Comparison of ENCODE assay signal across 10 cellular contexts in the genomic region with DNA sequence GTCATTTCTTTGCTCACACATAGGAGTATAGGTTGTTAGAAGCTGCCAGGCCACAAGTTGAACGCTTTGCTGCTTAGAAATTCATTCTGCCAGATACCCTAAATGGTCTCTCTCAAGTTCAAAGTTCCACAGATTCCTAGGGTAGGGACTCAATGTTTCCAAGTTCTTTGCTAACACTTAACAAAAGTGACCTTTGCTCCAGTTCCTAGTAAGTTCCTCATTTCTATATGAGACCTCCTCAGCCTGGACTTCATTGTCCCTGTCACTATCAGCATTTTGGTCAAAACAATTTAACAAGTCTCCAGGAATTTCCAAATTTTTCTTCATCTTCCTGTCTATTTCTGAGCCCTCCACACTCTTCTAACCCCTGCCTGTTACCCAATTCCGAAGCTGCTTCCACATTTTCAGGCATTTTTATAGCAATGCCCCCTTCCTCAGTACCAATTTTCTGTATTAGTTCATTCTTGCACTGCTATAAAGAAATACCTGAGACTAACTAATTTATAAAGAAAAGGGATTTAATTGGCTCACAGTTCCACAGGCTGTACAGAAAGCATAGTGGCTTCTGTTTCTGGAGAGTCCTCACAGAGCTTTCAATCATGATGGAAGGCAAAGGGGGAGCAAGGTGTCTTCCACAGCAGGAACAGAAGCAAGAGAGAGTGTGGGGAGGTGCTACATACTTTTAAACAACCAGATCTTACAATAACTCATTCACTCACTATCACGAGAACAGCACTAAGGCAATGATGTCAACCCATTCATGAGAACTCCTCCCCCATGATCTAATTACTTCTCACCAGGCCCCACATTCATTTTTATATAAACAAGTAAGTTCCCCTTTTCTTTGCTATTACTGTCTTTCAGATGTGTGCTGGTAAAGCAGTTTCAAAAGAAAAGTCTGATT. TPM values are rescaled to one million over a fixed set of nuclear protein-coding genes. Genes with fewer than 3 reads are reported as not detected.
DNase-seq lines count a peak whose midpoint lies in the region; FAIRE-seq and TF ChIP-seq lines count a peak whose summit lies in the region.
"Had no signal": no experiment of that assay in that cellular context is flagged by ENCODE, and none has a peak within 500 bp of the region (broad histone marks: within the 10 kb centered on the region; RNA-seq: fewer than 3 reads in every experiment).

No MANE protein-coding gene starts in this region.

- peak overlapping the region; percentile 49 for H3K27ac ChIP-seq in OCI-LY7 (ENCODE audit: low read depth, low read length, poor library complexity, severe bottlenecking)
- no peak overlapping the region for H3K27ac ChIP-seq in fibroblast of lung (ENCODE audit: insufficient read depth, low read length)
- no peak overlapping the region for H3K27ac ChIP-seq in small intestine (ENCODE audit: low read depth in 1 of 2, low read length in 1 of 2)
- H3K27ac ChIP-seq: HL-60 had no signal

- peaks cover 15% of the 10 kb centered on the region for H3K36me3 ChIP-seq in OCI-LY7 (ENCODE audit: insufficient read depth, low read length)
- no peaks in the 10 kb centered on the region for H3K36me3 ChIP-seq in fibroblast of lung (ENCODE audit: control insufficient read depth, insufficient read depth, low read length)
- H3K36me3 ChIP-seq in small intestine (ENCODE audit: control insufficient read depth in 2 of 2, insufficient read depth in 2 of 2, low read length in 2 of 2) = no peaks in the 10 kb centered on the region

- intact Hi-C loops in OCI-LY7 (cut with micrococcal nuclease; ENCODE audit: unreplicated experiment) = no loop called here

- H3K4me1 ChIP-seq in OCI-LY7 (ENCODE audit: insufficient read depth, low read length, poor library complexity, severe bottlenecking) (peaks cover 19% of the 10 kb centered on the region), fibroblast of lung (ENCODE audit: control insufficient read depth, extremely low read depth, insufficient read depth, low read length) (no peaks in the 10 kb centered on the region), small intestine (ENCODE audit: control insufficient read depth in 2 of 2, insufficient read depth in 1 of 2, low read depth in 1 of 2, low read length in 1 of 2) (peaks cover 0 to 2% of the 10 kb centered on the region in 2 donors)

- H3K4me3 ChIP-seq in OCI-LY7 (ENCODE audit: low read depth, low read length, poor library complexity, severe bottlenecking) (peak overlapping the region; percentile 51), fibroblast of lung (replicated peaks in 1 of 4; ENCODE audit: control extremely low read depth in 1 of 4, insufficient read depth in 1 of 4, low read depth in 3 of 4, low read length in 4 of 4) (no peak overlapping the region), small intestine (ENCODE audit: low read depth in 1 of 2, low read length in 2 of 2) (no peak overlapping the region)

- no peak overlapping the region for H3K9ac ChIP-seq in fibroblast of lung (ENCODE audit: insufficient read depth, low read length)

- no peaks in the 10 kb centered on the region for H3K79me2 ChIP-seq in OCI-LY7 (ENCODE audit: insufficient read depth, low read depth, low read length)
- no peaks in the 10 kb centered on the region for H3K79me2 ChIP-seq in fibroblast of lung (ENCODE audit: control insufficient read depth, insufficient read depth, low read length)

- no peak for DNase-seq in GM19239 (ENCODE audit: insufficient read length, low spot score)
- DNase-seq in OCI-LY7 (ENCODE audit: low spot score) = peak; percentile 65
- peak; percentile 30 to 35 for DNase-seq in fibroblast of lung (ENCODE audit: low read depth in 2 of 2)
- peak; percentile 19 for DNase-seq in small intestine
- DNase-seq in NCI-H1105 treated with DMSO at 0.1 percent for 48 hours (lab: John Stamatoyannopoulos, UW) = no peak
- no peak for DNase-seq in amniotic stem cell (lab: John Stamatoyannopoulos, UW)
- no peak for DNase-seq in LoVo (ENCODE audit: low spot score)
- no peak for DNase-seq in nucleus accumbens (lab: John Stamatoyannopoulos, UW)
- DNase-seq: NCI-H524 had no signal

- H3K9me3 ChIP-seq in OCI-LY7 (ENCODE audit: low read length) = peaks cover 16% of the 10 kb centered on the region
- no peaks in the 10 kb centered on the region for H3K9me3 ChIP-seq in fibroblast of lung (ENCODE audit: control insufficient read depth, insufficient read depth, low read depth, low read length)
- no peaks in the 10 kb centered on the region for H3K9me3 ChIP-seq in small intestine (ENCODE audit: control insufficient read depth, low read depth)

- H4K20me1 ChIP-seq in OCI-LY7 (ENCODE audit: insufficient read depth, low read length) = no peaks in the 10 kb centered on the region
- H4K20me1 ChIP-seq in fibroblast of lung (ENCODE audit: control insufficient read depth, extremely low read depth, insufficient read depth, low read length) = no peaks in the 10 kb centered on the region

- H3K9me2 ChIP-seq in OCI-LY7 (ENCODE audit: insufficient read depth, low read length) = no peaks in the 10 kb centered on the region

- BruUV-seq in OCI-LY7 (replicated peaks; lab: Mats Ljungman, UMichigan) = TSS peak; percentile 62

- H3K4me2 ChIP-seq in OCI-LY7 (ENCODE audit: low read length) (peak overlapping the region; percentile 59), fibroblast of lung (ENCODE audit: extremely low read depth, insufficient read depth, low read length) (no peak overlapping the region)

- POLR2A ChIA-PET in OCI-LY7 (lab: Charles Lee) = interaction anchor here (0.6 to 1.6 kb wide), 5 partner anchors 10 to 69 kb away, joined by 3 to 8 read pairs (median 3); partner anchors contain the start of gene TLR1

- H2AFZ ChIP-seq in OCI-LY7 (ENCODE audit: low read length) (peak overlapping the region; percentile 62; the same call in 1 of the 2 replicates), fibroblast of lung (ENCODE audit: low read length) (no peak overlapping the region)

- 60 to 61% (median 60%) methylated on average over 3 of the region's 3 CpGs for WGBS in small intestine, 3 donors

- TF ChIP-seq CTCF in OCI-LY7 (conservative IDR thresholded peaks at IDR 0.05; ENCODE audit: low read length) = no peak
- no peak for TF ChIP-seq CTCF in fibroblast of lung (conservative IDR thresholded peaks at IDR 0.05 in 1 of 2, IDR thresholded peaks at IDR 0.05 in 1 of 2; ENCODE audit: low read depth in 1 of 2, low read length in 2 of 2)

- peak; percentile 77 for FAIRE-seq in GM19239 (lab: Jason Lieb, UNC)
- FAIRE-seq in small intestine (lab: Jason Lieb, UNC) = no peak

- H3K27me3 ChIP-seq in fibroblast of lung (ENCODE audit: control insufficient read depth, insufficient read depth, low read length) (no peaks in the 10 kb centered on the region), small intestine (ENCODE audit: control insufficient read depth in 2 of 2, insufficient read depth in 2 of 2, low read length in 2 of 2) (no peaks in the 10 kb centered on the region)

- CTCF ChIA-PET in OCI-LY7 (lab: Charles Lee; ENCODE audit: unreplicated experiment) = interaction anchor here (1.5 kb wide), 1 partner anchor 56 kb away, joined by 5 read pairs; no protein-coding TSS in a partner anchor

RNA-seq across cellular contexts. Expression of gene TLR1, which starts 11.5 kb away (rescaled TPM):
- total RNA-seq in OCI-LY7 (2014; rRNA removed; shearing (Covaris generic)) = 3.3 and 3.8 TPM in 2 replicates
- total RNA-seq in OCI-LY7 (2022) (6.0 and 7.4 TPM in 2 replicates), fibroblast of lung (1.3 and 1.7 TPM in 2 replicates)
- polyA plus RNA-seq in fibroblast of lung (0.41 and 0.77 TPM in 2 replicates), small intestine (1 to 10 TPM in 2 of 3 donors, under 1 TPM in 1; 0.54 to 2.6 (median 1.1) TPM)
- 0.24 and 0.37 TPM in 2 replicates for polyA plus RNA-seq in fibroblast of lung (2012)
- not detected in 2 replicates for polyA minus RNA-seq in fibroblast of lung (ENCODE audit: low replicate concordance)

RNA-seq across cellular contexts. Expression of gene TLR10, which starts 33.3 kb away (rescaled TPM):
- total RNA-seq in OCI-LY7 (2014; rRNA removed; shearing (Covaris generic)) = 34.5 and 39.8 TPM in 2 replicates
- total RNA-seq in OCI-LY7 (2022) = 19.5 and 27.4 TPM in 2 replicates
- not detected in 2 replicates for total RNA-seq in fibroblast of lung
- polyA plus RNA-seq in fibroblast of lung = not detected in 2 replicates
- not detected in 2 replicates for polyA plus RNA-seq in fibroblast of lung (2012)
- polyA minus RNA-seq in fibroblast of lung (ENCODE audit: low replicate concordance) = not detected in 2 replicates
- polyA plus RNA-seq in small intestine = under 1 TPM in 2 of 3 donors, not detected in 1; 0.22 to 0.52 TPM

RNA-seq across cellular contexts. Expression of gene TLR6, which starts 40.5 kb away (rescaled TPM):
- total RNA-seq in OCI-LY7 (2014; rRNA removed; shearing (Covaris generic)) = 1.5 TPM in 2 replicates
- total RNA-seq in OCI-LY7 (2022) = 7.1 and 9.2 TPM in 2 replicates
- total RNA-seq in fibroblast of lung = 1.0 and 2.3 TPM in 2 replicates
- polyA plus RNA-seq in fibroblast of lung = 1.9 and 2.3 TPM in 2 replicates
- polyA plus RNA-seq in fibroblast of lung (2012) = 0.91 and 1.0 TPM in 2 replicates
- 1.3 TPM in 1 of 2 replicates, not detected in the other for polyA minus RNA-seq in fibroblast of lung (ENCODE audit: low replicate concordance)
- polyA plus RNA-seq in small intestine = under 1 TPM; under 0.01 to 0.46 (median 0.27) TPM

RNA-seq across cellular contexts. Expression of gene FAM114A1, which starts 51.5 kb away (rescaled TPM):
- total RNA-seq in OCI-LY7 (2014; rRNA removed; shearing (Covaris generic)) = not detected in 2 replicates
- total RNA-seq in OCI-LY7 (2022) (not detected in 2 replicates), fibroblast of lung (270 and 296 TPM in 2 replicates)
- polyA plus RNA-seq in fibroblast of lung (272 and 402 TPM in 2 replicates), small intestine (10 to 100 TPM; 11.3 to 31.8 (median 18.6) TPM)
- 154 and 275 TPM in 2 replicates for polyA plus RNA-seq in fibroblast of lung (2012)
- 238 and 250 TPM in 2 replicates for polyA minus RNA-seq in fibroblast of lung (ENCODE audit: low replicate concordance)

Comparison
In these comparisons a context has a peak if more than half of its experiments do, and no peak if none do; other contexts are left out.
1. DNase-seq: peak in OCI-LY7 (single experiment), fibroblast of lung (2 of 2) and small intestine (single experiment); none in GM19239 (single experiment), NCI-H1105 treated with DMSO at 0.1 percent for 48 hours (single experiment), amniotic stem cell (single experiment), LoVo (single experiment) and nucleus accumbens (0 of 56).
2. RNA of gene TLR10, which starts 33.3 kb away (total RNA-seq): 19.5 to 39.8 TPM in OCI-LY7; not detected in fibroblast of lung; every median in the first group is over 10 times any median in the second.